Comparison of ENCODE assay signal across 8 cellular contexts in the genomic region with DNA sequence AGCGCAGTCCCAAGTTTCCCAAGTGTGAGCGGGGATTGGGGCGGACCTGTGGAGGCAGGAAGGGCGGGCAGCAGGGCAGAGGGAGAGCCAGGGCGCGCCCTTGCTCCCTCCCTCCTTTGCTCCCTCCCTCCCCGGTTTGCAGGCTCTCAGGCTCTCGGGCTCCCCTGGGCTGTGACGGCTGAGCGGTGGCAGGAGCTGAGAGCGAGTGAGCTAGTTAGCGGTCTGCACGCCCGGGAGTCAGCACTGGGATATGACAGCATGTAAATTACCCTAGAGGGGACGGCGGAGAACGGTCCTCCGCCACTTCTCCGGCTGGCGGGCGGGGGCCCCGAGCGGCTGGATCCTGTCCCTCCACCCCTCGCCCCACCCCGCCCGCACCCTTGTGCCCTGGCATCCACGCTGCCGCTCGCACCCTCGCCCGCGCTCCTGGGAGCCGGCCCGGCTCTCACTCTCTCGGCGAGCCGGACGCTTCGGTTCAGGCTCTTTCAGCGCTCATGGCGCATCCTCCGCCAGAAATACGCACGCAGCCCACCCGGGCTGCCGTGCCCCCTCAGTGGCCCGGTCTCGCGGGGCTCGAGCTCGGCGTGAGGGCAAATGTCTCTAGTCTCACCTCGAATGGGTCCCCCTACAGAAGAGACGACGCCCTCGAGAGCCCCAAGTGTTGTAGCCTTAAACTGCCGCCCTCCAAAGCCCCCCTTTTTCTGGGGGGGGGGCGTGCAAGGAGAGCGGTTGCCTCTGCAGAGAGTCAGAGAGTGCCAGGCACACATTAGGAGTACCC. TPM values are rescaled to one million over a fixed set of nuclear protein-coding genes. Genes with fewer than 3 reads are reported as not detected.
DNase-seq lines count a peak whose midpoint lies in the region; ATAC-seq and TF ChIP-seq lines count a peak whose summit lies in the region.

Gene TSC22D3 (minus strand): TSS at position 54 of the 778 bp plus-strand sequence. CDS start 368 bp downstream, outside the sequence.

- H3K79me2 ChIP-seq in HCT116 (ENCODE audit: insufficient read depth, low read length) (no peaks in the 10 kb centered on the region), MM.1S (ENCODE audit: low read length) (no peaks in the 10 kb centered on the region), SU-DHL-6 (ENCODE audit: insufficient read depth, low read length) (no peaks in the 10 kb centered on the region), osteoblast (ENCODE audit: insufficient read depth, low read length) (no peaks in the 10 kb centered on the region)

- H2AFZ ChIP-seq in HCT116 (ENCODE audit: low read depth, low read length, poor library complexity, severe bottlenecking) (peak within 1 kb of the TSS; percentile 94), MM.1S (ENCODE audit: low read length) (peak within 1 kb of the TSS; percentile 55), SU-DHL-6 (ENCODE audit: low read depth, low read length, severe bottlenecking) (peak within 1 kb of the TSS; percentile 64), osteoblast (ENCODE audit: low read length) (peak within 1 kb of the TSS; percentile 77)

- POLR2A ChIA-PET in HCT116 (lab: Charles Lee): interaction anchor here (1.3 kb wide), 1 partner anchor 59 kb away, joined by 3 read pairs; no protein-coding TSS in a partner anchor
- POLR2A ChIA-PET in activated naive CD8-positive, alpha-beta T cell treated with anti-CD3 and anti-CD28 coated beads, Interleukin-2, amount 10 ng/mL, durations not matched to agents 7 days and 5 days (lab: Charles Lee): interaction anchor here (1.0 to 2.8 kb wide), 5 partner anchors 34 to 119 kb away, joined by 3 to 31 read pairs (median 9); no protein-coding TSS in a partner anchor

- peak within 1 kb of the TSS; percentile 89 for H3K4me3 Mint-ChIP-seq in activated naive CD8-positive, alpha-beta T cell treated with anti-CD3 and anti-CD28 coated beads, Interleukin-2, amount 10 ng/mL, durations not matched to agents 7 days and 5 days

- no peaks in the 10 kb centered on the region for H3K9me3 Mint-ChIP-seq in activated naive CD8-positive, alpha-beta T cell treated with anti-CD3 and anti-CD28 coated beads, Interleukin-2, amount 10 ng/mL, durations not matched to agents 7 days and 5 days

- H3K4me1 ChIP-seq in HCT116 (ENCODE audit: control insufficient read depth in 1 of 2, insufficient read depth in 2 of 2, low read length in 2 of 2) (peaks cover 8 to 14% of the 10 kb centered on the region in 2 experiments; a peak in 2 of 4 replicates), MM.1S (ENCODE audit: low read length) (0 out of 2 replicates have a peak, but pooled peaks cover 3% of the 10 kb centered on the region), osteoblast (ENCODE audit: insufficient read depth, low read length) (no peaks in the 10 kb centered on the region)

- H3K36me3 Mint-ChIP-seq in activated naive CD8-positive, alpha-beta T cell treated with anti-CD3 and anti-CD28 coated beads, Interleukin-2, amount 10 ng/mL, durations not matched to agents 7 days and 5 days: no peaks in the 10 kb centered on the region

- no peak for TF ChIP-seq POLR2A in HCT116 (IDR thresholded peaks at IDR 0.05; ENCODE audit: borderline replicate concordance, extremely low read depth, insufficient read depth, insufficient read length)

- H3K27me3 ChIP-seq in HCT116 (ENCODE audit: insufficient read depth, low read length) (no peaks in the 10 kb centered on the region), MM.1S (replicated peaks; ENCODE audit: insufficient read depth, low read length) (no peaks in the 10 kb centered on the region), SU-DHL-6 (ENCODE audit: low read length) (no peaks in the 10 kb centered on the region), osteoblast (ENCODE audit: insufficient read depth, low read length) (peaks cover 24% of the 10 kb centered on the region)

- no peaks in the 10 kb centered on the region for H3K9me2 ChIP-seq in HCT116 (ENCODE audit: insufficient read depth)
- no peaks in the 10 kb centered on the region for H3K9me2 ChIP-seq in MM.1S (replicated peaks; ENCODE audit: insufficient read depth, low read length)
- no peaks in the 10 kb centered on the region for H3K9me2 ChIP-seq in SU-DHL-6 (replicated peaks; ENCODE audit: insufficient read depth, low read length)

- peak within 1 kb of the TSS; percentile 72 for H3K27ac Mint-ChIP-seq in activated naive CD8-positive, alpha-beta T cell treated with anti-CD3 and anti-CD28 coated beads, Interleukin-2, amount 10 ng/mL, durations not matched to agents 7 days and 5 days

- H3F3A ChIP-seq in MM.1S (ENCODE audit: insufficient read depth, low read length): no peaks in the 10 kb centered on the region; the same call in 1 of the 2 replicates
- no peaks in the 10 kb centered on the region for H3F3A ChIP-seq in SU-DHL-6 (ENCODE audit: insufficient read depth)

- H3K9me3 ChIP-seq in HCT116 (ENCODE audit: control insufficient read depth in 1 of 2, insufficient read depth in 1 of 2, low read depth in 1 of 2, low read length in 2 of 2) (no peaks in the 10 kb centered on the region), MM.1S (replicated peaks; ENCODE audit: insufficient read depth, low read length) (no peaks in the 10 kb centered on the region), SU-DHL-6 (ENCODE audit: insufficient read depth, low read length) (no peaks in the 10 kb centered on the region), osteoblast (ENCODE audit: low read depth, low read length) (no peaks in the 10 kb centered on the region)

- H3K36me3 ChIP-seq in HCT116 (ENCODE audit: control insufficient read depth in 1 of 2, insufficient read depth in 2 of 2, low read length in 2 of 2) (no peaks in the 10 kb centered on the region), MM.1S (replicated peaks; ENCODE audit: insufficient read depth, low read length) (no peaks in the 10 kb centered on the region), SU-DHL-6 (ENCODE audit: low read length) (no peaks in the 10 kb centered on the region), osteoblast (ENCODE audit: insufficient read depth, low read length) (no peaks in the 10 kb centered on the region)

- peaks cover 9% of the 10 kb centered on the region for H3K4me1 Mint-ChIP-seq in activated naive CD8-positive, alpha-beta T cell treated with anti-CD3 and anti-CD28 coated beads, Interleukin-2, amount 10 ng/mL, durations not matched to agents 7 days and 5 days

- H3K27ac ChIP-seq in HCT116 (ENCODE audit: low read depth, low read length) (no peak within 1 kb of the TSS; the same call in 1 of the 2 replicates), MM.1S (ENCODE audit: low read length) (no peak within 1 kb of the TSS), SU-DHL-6 (ENCODE audit: low read depth, low read length) (no peak within 1 kb of the TSS), osteoblast (ENCODE audit: low read depth, low read length) (no peak within 1 kb of the TSS)

- intact Hi-C loops in HCT116 (cut with micrococcal nuclease) (loop anchor here (2.0 to 10.0 kb wide), 5 partner anchors 61 to 751 kb away; no protein-coding TSS in a partner anchor), head of caudate nucleus (cut with DNase I) (loop anchor here (5.0 to 10.0 kb wide), 3 partner anchors 51 to 121 kb away; no protein-coding TSS in a partner anchor)

- peak; percentile 42 for TF ChIP-seq RAD21 in HCT116 (IDR thresholded peaks at IDR 0.05; ENCODE audit: low read depth)

- DNase-seq in G401 (ENCODE audit: low spot score): peak; percentile 78
- DNase-seq in HCT116 (ENCODE audit: low read depth, low spot score): peak; percentile 29
- peak; percentile 57 for DNase-seq in MM.1S
- peak; percentile 53 for DNase-seq in activated naive CD8-positive, alpha-beta T cell treated with anti-CD3 and anti-CD28 coated beads, Interleukin-2, amount 10 ng/mL, durations not matched to agents 7 days and 5 days
- DNase-seq in head of caudate nucleus: peak; percentile 48 to 89 (median 74)
- no peak for DNase-seq in osteoblast (ENCODE audit: insufficient read length, low spot score, missing footprints)
- peak; percentile 83 for DNase-seq in ureter (ENCODE audit: low spot score)

- H4K20me1 ChIP-seq in HCT116 (ENCODE audit: insufficient read depth): no peaks in the 10 kb centered on the region
- no peaks in the 10 kb centered on the region for H4K20me1 ChIP-seq in MM.1S (ENCODE audit: insufficient read depth, low read length)
- no peaks in the 10 kb centered on the region for H4K20me1 ChIP-seq in SU-DHL-6 (ENCODE audit: low read depth, low read length)
- H4K20me1 ChIP-seq in osteoblast (ENCODE audit: insufficient read depth, low read length): no peaks in the 10 kb centered on the region

- in situ Hi-C loops in G401 (cut with HindIII; ENCODE audit: low sequenced_read_pairs): no loop called here

- no TSS peak for BruUV-seq in HCT116 (replicated peaks; lab: Mats Ljungman, UMichigan)

- CTCF ChIA-PET in HCT116 (lab: Charles Lee): interaction anchor here (0.9 to 3.8 kb wide), 6 partner anchors 57 to 776 kb away, joined by 3 to 45 read pairs (median 7); no protein-coding TSS in a partner anchor

- peak within 1 kb of the TSS; percentile 78 for H3K4me2 ChIP-seq in HCT116 (ENCODE audit: low read length)
- peak within 1 kb of the TSS; percentile 80 for H3K4me2 ChIP-seq in MM.1S (ENCODE audit: low read depth, low read length)
- H3K4me2 ChIP-seq in SU-DHL-6 (ENCODE audit: low read depth, low read length, poor library complexity, severe bottlenecking): peak within 1 kb of the TSS; percentile 62
- H3K4me2 ChIP-seq in osteoblast (ENCODE audit: insufficient read depth, low read length): peak within 1 kb of the TSS; percentile 84

- RAD21 ChIA-PET in HCT116 (lab: Charles Lee; ENCODE audit: low non-redundant PET in 1 of 2, low total read pairs in 2 of 2, uncharacterized antibody in 2 of 2, unreplicated experiment in 2 of 2): interaction anchor here (0.7 to 2.6 kb wide), 3 partner anchors 102 to 115 kb away, joined by 3 to 14 read pairs (median 3); no protein-coding TSS in a partner anchor

- TF ChIP-seq CTCF in HCT116 (IDR thresholded peaks at IDR 0.05 in 2 of 3, conservative IDR thresholded peaks at IDR 0.05 in 1 of 3; ENCODE audit: borderline replicate concordance in 1 of 3, insufficient read depth in 1 of 3, low read depth in 2 of 3, low read length in 2 of 3) (0 out of 6 replicates have a peak, but pooled peaks of 1 of the 3 experiments have one; percentile 6), MM.1S (IDR thresholded peaks at IDR 0.05; ENCODE audit: low read length) (no peak), SU-DHL-6 (IDR thresholded peaks at IDR 0.05; ENCODE audit: insufficient read depth, low read length, poor library complexity, severe bottlenecking) (no peak), osteoblast (IDR thresholded peaks at IDR 0.05; ENCODE audit: extremely low read depth, low read depth, low read length) (no peak)

- H3K9ac ChIP-seq in HCT116 (ENCODE audit: low read length): no peak within 1 kb of the TSS
- H3K9ac ChIP-seq in MM.1S (ENCODE audit: low read length): peak within 1 kb of the TSS; percentile 40; the same call in 1 of the 2 replicates
- H3K9ac ChIP-seq in SU-DHL-6 (ENCODE audit: low read length): peak within 1 kb of the TSS; percentile 38

- H3K4me3 ChIP-seq in HCT116 (replicated peaks in 1 of 2; ENCODE audit: low read depth in 1 of 2, low read length in 2 of 2) (peak within 1 kb of the TSS; percentile 38 to 55), MM.1S (ENCODE audit: low read length) (peak within 1 kb of the TSS; percentile 60), SU-DHL-6 (ENCODE audit: insufficient read depth, low read length, poor library complexity, severe bottlenecking) (peak within 1 kb of the TSS; percentile 42), osteoblast (ENCODE audit: insufficient read depth, low read length) (peak within 1 kb of the TSS; percentile 65)

- peak; percentile 83 for ATAC-seq in HCT116
- peak; percentile 79 for ATAC-seq in activated naive CD8-positive, alpha-beta T cell treated with anti-CD3 and anti-CD28 coated beads, Interleukin-2, amount 10 ng/mL, durations not matched to agents 7 days and 5 days (ENCODE audit: low read depth)

- H3K27me3 Mint-ChIP-seq in activated naive CD8-positive, alpha-beta T cell treated with anti-CD3 and anti-CD28 coated beads, Interleukin-2, amount 10 ng/mL, durations not matched to agents 7 days and 5 days: peaks cover 10% of the 10 kb centered on the region

RNA-seq across cellular contexts. Expression of gene TSC22D3, which starts in this region (rescaled TPM):
- total RNA-seq in G401 (2014; rRNA removed; shearing (Covaris generic)): not detected in 2 replicates
- total RNA-seq in HCT116 (2021; ENCODE audit: unreplicated experiment) (24.6 TPM), osteoblast (57.2 and 62.2 TPM in 2 replicates), ureter (240 TPM)
- 29.9 and 31.8 TPM in 2 replicates for polyA plus RNA-seq in HCT116 (2012)
- total RNA-seq in activated naive CD8-positive, alpha-beta T cell treated with anti-CD3 and anti-CD28 coated beads, Interleukin-2, amount 10 ng/mL, durations not matched to agents 7 days and 5 days: 100 to 1,000 TPM; 135 to 142 TPM

Comparison
In these comparisons a context has a peak if more than half of its experiments do, and no peak if none do; other contexts are left out.
1. RNA of gene TSC22D3 (total RNA-seq): 240 TPM in ureter (single experiment), 135 to 142 TPM in activated naive CD8-positive, alpha-beta T cell treated with anti-CD3 and anti-CD28 coated beads, Interleukin-2, amount 10 ng/mL, durations not matched to agents 7 days and 5 days, 57.2 to 62.2 TPM in osteoblast and 24.6 TPM in HCT116 (single experiment); not detected in G401; every median in the first group is over 10 times any median in the second.
2. Peak in DNase-seq in G401; RNA of the gene not detected or under 1 TPM.
3. Peak in every context shown above with its lines, with median percentiles within 50 percentile points of each other: H2AFZ ChIP-seq, H3K4me2 ChIP-seq and H3K4me3 ChIP-seq.